Comparison of ENCODE assay signal across 23 cellular contexts in the genomic region with DNA sequence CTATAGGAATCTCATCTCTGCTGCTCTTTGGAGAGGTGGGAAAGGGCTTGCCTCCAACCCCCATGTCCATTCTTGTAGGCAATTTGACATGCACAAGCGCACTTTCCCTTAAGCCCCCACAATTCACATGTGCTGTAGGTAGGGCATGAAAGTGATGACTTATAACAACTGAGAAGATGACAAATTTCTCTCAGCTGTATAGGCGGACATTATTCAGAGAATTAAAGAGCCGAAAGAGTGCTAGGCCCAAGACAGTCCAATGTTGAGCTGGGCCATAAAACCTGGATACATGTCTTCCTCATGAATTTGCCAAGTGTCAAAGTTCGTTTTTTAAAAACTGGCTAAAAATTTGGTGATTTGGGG.
A peak's percentile ranks its signal among the peaks of the same experiment; 100 is the strongest.
DNase-seq lines count a peak whose midpoint lies in the region; ATAC-seq and TF ChIP-seq lines count a peak whose summit lies in the region.
"Had no signal": no experiment of that assay in that cellular context is flagged by ENCODE, and none has a peak within 500 bp of the region (broad histone marks: within the 10 kb centered on the region; RNA-seq: fewer than 3 reads in every experiment).

No MANE protein-coding gene starts in this region.

- peaks cover 6% of the 10 kb centered on the region for H3K4me1 Mint-ChIP-seq in MCF 10A (ENCODE audit: insufficient read depth, unreplicated experiment)

- no TSS peak for BruUV-seq in mammary epithelial cell (replicated peaks; lab: Mats Ljungman, UMichigan)
- BruUV-seq in MCF 10A (replicated peaks; lab: Mats Ljungman, UMichigan) = no TSS peak
- no TSS peak for BruUV-seq in PC-3 (replicated peaks; lab: Mats Ljungman, UMichigan)

- TF ChIP-seq CTCF in mammary epithelial cell (conservative IDR thresholded peaks at IDR 0.05 in 1 of 2, IDR thresholded peaks at IDR 0.05 in 1 of 2; ENCODE audit: extremely low read depth in 1 of 2, insufficient read depth in 1 of 2, low read depth in 1 of 2, low read length in 2 of 2) (no peak), MCF 10A (IDR thresholded peaks at IDR 0.05; ENCODE audit: unreplicated experiment) (no peak), PC-3 (conservative IDR thresholded peaks at IDR 0.05; ENCODE audit: low read depth, low read length) (peak; percentile 25; the same call in 1 of the 2 replicates), foreskin keratinocyte (conservative IDR thresholded peaks at IDR 0.05) (no peak)

- H3K36me3 Mint-ChIP-seq in MCF 10A (ENCODE audit: insufficient read depth, unreplicated experiment) = no peaks in the 10 kb centered on the region

- intact Hi-C loops in mammary epithelial cell (cut with micrococcal nuclease) = loop anchor here (1.0 to 10.0 kb wide), 10 partner anchors 195 to 745 kb away; no protein-coding TSS in a partner anchor
- intact Hi-C loops in MCF 10A (cut with micrococcal nuclease) = loop anchor here (1.0 to 10.0 kb wide), 11 partner anchors 107 to 808 kb away; no protein-coding TSS in a partner anchor
- intact Hi-C loops in PC-3 (cut with micrococcal nuclease) = loop anchor here (1.0 to 10.0 kb wide), 15 partner anchors 121 to 745 kb away; a partner anchor contains a TSS

- POLR2A ChIA-PET in MCF 10A (lab: Yijun Ruan, JAX) = interaction anchor here (0.5 to 1.9 kb wide), 7 partner anchors 77 to 737 kb away, joined by 3 to 13 read pairs (median 4); a partner anchor contains a TSS
- POLR2A ChIA-PET in PC-3 (lab: Charles Lee; ENCODE audit: unreplicated experiment) = no interaction called here

- WGBS in mammary epithelial cell (ENCODE audit: low coverage, missing lambda C conversion rate) = 96% methylated on average over 4 of the region's 4 CpGs

- H3K4me3 ChIP-seq in mammary epithelial cell (replicated peaks in 1 of 3; ENCODE audit: insufficient read depth in 1 of 3, low read depth in 2 of 3, low read length in 3 of 3) (no peak overlapping the region), PC-3 (ENCODE audit: low read length) (no peak overlapping the region)
- H3K4me3 ChIP-seq: adrenal gland; BLaER1 treated with 17β-estradiol and CSF1 and Interleukin-3, amounts not matched to agents 10 nM and 100 nM; tibial nerve had no signal

- H3K9me3 Mint-ChIP-seq in MCF 10A (ENCODE audit: unreplicated experiment) = peaks cover 11% of the 10 kb centered on the region

- H3F3A ChIP-seq in PC-3 (ENCODE audit: low read length, unreplicated experiment) = no peaks in the 10 kb centered on the region

- H3K9ac ChIP-seq in mammary epithelial cell (ENCODE audit: insufficient read depth, low read length) (no peak overlapping the region), PC-3 (ENCODE audit: low read length) (no peak overlapping the region)
- H3K9ac ChIP-seq: BLaER1 treated with 17β-estradiol and CSF1 and Interleukin-3, amounts not matched to agents 10 nM and 100 nM had no signal

- no peak overlapping the region for H3K27ac Mint-ChIP-seq in MCF 10A (ENCODE audit: low read depth, unreplicated experiment)
- H3K27ac Mint-ChIP-seq: activated B cell treated with CpG ODN at 0.5 μM for 24 hours; memory B cell; stimulated activated naive CD8-positive, alpha-beta T cell treated with anti-CD3 and anti-CD28 coated beads, Interleukin-15, Interleukin-2, amounts not matched to agents 100 ng/mL and 50 ng/mL, for 24 hours had no signal

- no peak overlapping the region for H3K4me3 Mint-ChIP-seq in MCF 10A (ENCODE audit: unreplicated experiment)
- H3K4me3 Mint-ChIP-seq: activated B cell treated with CpG ODN at 0.5 μM for 24 hours; memory B cell; stimulated activated naive CD8-positive, alpha-beta T cell treated with anti-CD3 and anti-CD28 coated beads, Interleukin-15, Interleukin-2, amounts not matched to agents 100 ng/mL and 50 ng/mL, for 24 hours had no signal

- H3K9me3 ChIP-seq in mammary epithelial cell (replicated peaks; ENCODE audit: insufficient read depth, low read length) (peaks cover 4% of the 10 kb centered on the region), PC-3 (ENCODE audit: low read length) (0 out of 2 replicates have a peak, but pooled peaks cover under 1% of the 10 kb centered on the region)
- H3K9me3 ChIP-seq: adrenal gland, tibial nerve had no signal

- H3K27me3 ChIP-seq in mammary epithelial cell (ENCODE audit: insufficient read depth, low read length) (no peaks in the 10 kb centered on the region), PC-3 (ENCODE audit: low read length) (no peaks in the 10 kb centered on the region), foreskin keratinocyte (no peaks in the 10 kb centered on the region)
- H3K27me3 ChIP-seq: adrenal gland; BLaER1 treated with 17β-estradiol and CSF1 and Interleukin-3, amounts not matched to agents 10 nM and 100 nM; tibial nerve had no signal

- in situ Hi-C loops in mammary epithelial cell (cut with MboI; ENCODE audit: low sequenced_read_pairs in 2 of 2) = loop anchor here (10.0 to 25.0 kb wide), 3 partner anchors 355 to 730 kb away; a partner anchor contains a TSS

- no peak overlapping the region for H3K4me2 ChIP-seq in mammary epithelial cell (ENCODE audit: insufficient read depth, low read depth, low read length)
- no peak overlapping the region for H3K4me2 ChIP-seq in PC-3 (ENCODE audit: low read length)
- H3K4me2 ChIP-seq: BLaER1 treated with 17β-estradiol and CSF1 and Interleukin-3, amounts not matched to agents 10 nM and 100 nM had no signal

- H3K27ac ChIP-seq in mammary epithelial cell (ENCODE audit: insufficient read depth, low read depth, low read length) = no peak overlapping the region
- peak overlapping the region; percentile 61 for H3K27ac ChIP-seq in PC-3 (ENCODE audit: low read length)
- H3K27ac ChIP-seq in foreskin keratinocyte = no peak overlapping the region
- H3K27ac ChIP-seq: adrenal gland; BLaER1 treated with 17β-estradiol and CSF1 and Interleukin-3, amounts not matched to agents 10 nM and 100 nM had no signal

- DNase-seq in mammary epithelial cell (no peak), MCF 10A (ENCODE audit: unreplicated experiment) (no peak), PC-3 (no peak), foreskin keratinocyte (no peak), left lobe of liver (ENCODE audit: low spot score) (no peak), NCI-H1417 treated with DMSO at 0.1 percent for 48 hours (lab: John Stamatoyannopoulos, UW) (no peak), DMS153 treated with DMSO at 0.1 percent for 48 hours (lab: John Stamatoyannopoulos, UW; ENCODE audit: unreplicated experiment) (no peak)
- no peak for DNase-seq in activated naive CD4-positive, alpha-beta T cell (lab: John Stamatoyannopoulos, UW)
- DNase-seq: activated B cell treated with CpG ODN at 0.5 μM for 24 hours; activated CD4-positive, alpha-beta T cell treated with anti-CD3 and anti-CD28 coated beads, Interleukin-2, amount 50 U/mL, for 48 hours; activated gamma-delta T cell; activated T-cell treated with anti-CD3 and anti-CD28 coated beads for 4 hours; adrenal gland; head of caudate nucleus; NCI-H1092; NCI-H510A; NK-92 treated with Interleukin-12 subunit alpha and Interleukin-12 subunit beta, amount 100 ng/mL, for 24 hours; stimulated activated CD4-positive, alpha-beta T cell treated with anti-CD3 and anti-CD28 coated beads, Interleukin-12 subunit alpha, Interleukin-12 subunit beta, amount 100 ng/mL, for 4 hours; stimulated activated CD4-positive, alpha-beta T cell treated with anti-CD3 and anti-CD28 coated beads, Interleukin-4, amount 100 ng/mL, for 4 hours had no signal

- CTCF ChIA-PET in mammary epithelial cell (lab: Charles Lee; ENCODE audit: low non-redundant PET) = interaction anchor here (0.6 to 0.9 kb wide), 7 partner anchors 111 to 825 kb away, joined by 3 to 6 read pairs (median 4); a partner anchor contains a TSS
- CTCF ChIA-PET in MCF 10A (lab: Yijun Ruan, JAX) = interaction anchor here (0.6 to 4.5 kb wide), 67 partner anchors 8 to 807 kb away, joined by 3 to 98 read pairs (median 4); a partner anchor contains a TSS
- CTCF ChIA-PET in PC-3 (lab: Charles Lee) = interaction anchor here (0.7 to 1.7 kb wide), 20 partner anchors 35 to 768 kb away, joined by 3 to 14 read pairs (median 4); a partner anchor contains a TSS

- ATAC-seq in PC-3 (peak; percentile 28), foreskin keratinocyte (peak; percentile 27), left lobe of liver (no peak)

- H3K36me3 ChIP-seq in mammary epithelial cell (ENCODE audit: insufficient read depth, low read length) (no peaks in the 10 kb centered on the region), PC-3 (ENCODE audit: low read depth, low read length) (no peaks in the 10 kb centered on the region)
- H3K36me3 ChIP-seq: adrenal gland; BLaER1 treated with 17β-estradiol and CSF1 and Interleukin-3, amounts not matched to agents 10 nM and 100 nM; tibial nerve had no signal

- H4K20me1 ChIP-seq in mammary epithelial cell (ENCODE audit: insufficient read depth, low read length) (no peaks in the 10 kb centered on the region), PC-3 (ENCODE audit: low read length) (no peaks in the 10 kb centered on the region)
- H4K20me1 ChIP-seq: BLaER1 treated with 17β-estradiol and CSF1 and Interleukin-3, amounts not matched to agents 10 nM and 100 nM had no signal

- no peaks in the 10 kb centered on the region for H3K27me3 Mint-ChIP-seq in MCF 10A (ENCODE audit: insufficient read depth, unreplicated experiment)
- H3K27me3 Mint-ChIP-seq: activated B cell treated with CpG ODN at 0.5 μM for 24 hours, memory B cell had no signal

- H3K9me2 ChIP-seq in PC-3 (replicated peaks; ENCODE audit: low read length) = no peaks in the 10 kb centered on the region

- H2AFZ ChIP-seq in mammary epithelial cell (ENCODE audit: low read depth, low read length) (peak overlapping the region; percentile 64), PC-3 (ENCODE audit: low read length) (peak overlapping the region; percentile 22; the same call in 1 of the 2 replicates)

- peaks cover 14% of the 10 kb centered on the region for H3K4me1 ChIP-seq in mammary epithelial cell (ENCODE audit: insufficient read depth, low read length)
- peaks cover 17% of the 10 kb centered on the region for H3K4me1 ChIP-seq in PC-3 (ENCODE audit: insufficient read depth, low read length)
- peaks cover 6% of the 10 kb centered on the region for H3K4me1 ChIP-seq in foreskin keratinocyte
- H3K4me1 ChIP-seq: adrenal gland had no signal

- H3K79me2 ChIP-seq in mammary epithelial cell (ENCODE audit: insufficient read depth, low read length) = no peaks in the 10 kb centered on the region
- H3K79me2 ChIP-seq in PC-3 (ENCODE audit: low read length) = no peaks in the 10 kb centered on the region

- dilution Hi-C loops in mammary epithelial cell (cut with HindIII; ENCODE audit: low sequenced_read_pairs) = no loop called here
